Comparison of ENCODE assay signal across 8 cellular contexts in genomic region chr17:77427471-77427991, GRCh38.
DNase-seq lines count a peak whose midpoint lies in the region; ATAC-seq and TF ChIP-seq lines count a peak whose summit lies in the region.

No MANE protein-coding gene starts in this region.

- CTCF ChIA-PET in activated CD4-positive, alpha-beta memory T cell treated with anti-CD3 and anti-CD28 coated beads for 36 hours (lab: Charles Lee), result interaction anchor here (1.5 to 11.7 kb wide), 7 partner anchors 14 to 95 kb away, joined by 5 to 209 read pairs (median 49); no protein-coding TSS in a partner anchor

- H3K4me1 Mint-ChIP-seq in GM23338, result peaks cover 74% of the 10 kb centered on the region
- H3K4me1 Mint-ChIP-seq in activated CD4-positive, alpha-beta memory T cell treated with anti-CD3 and anti-CD28 coated beads for 36 hours (ENCODE audit: low read depth), result peaks cover 70% of the 10 kb centered on the region

- H3K9me3 ChIP-seq in smooth muscle cell (replicated peaks; ENCODE audit: low read depth), result no peaks in the 10 kb centered on the region

- intact Hi-C loops in cardiac septum (cut with DNase I), result loop anchor here (2.0 to 5.0 kb wide), 2 partner anchors 19 to 35 kb away; no protein-coding TSS in a partner anchor
- intact Hi-C loops in activated CD4-positive, alpha-beta memory T cell treated with anti-CD3 and anti-CD28 coated beads for 36 hours (cut with micrococcal nuclease), result no loop called here

- peaks cover 67% of the 10 kb centered on the region for H3K79me2 ChIP-seq in GM23338 (replicated peaks; ENCODE audit: insufficient read depth)
- H3K79me2 ChIP-seq in smooth muscle cell (ENCODE audit: low read depth), result peaks cover 70% of the 10 kb centered on the region

- no peaks in the 10 kb centered on the region for H3K9me2 ChIP-seq in GM23338 (ENCODE audit: insufficient read depth)

- H3K4me1 ChIP-seq in GM23338 (ENCODE audit: insufficient read depth), result peaks cover 28% of the 10 kb centered on the region
- peaks cover 22% of the 10 kb centered on the region for H3K4me1 ChIP-seq in smooth muscle cell (ENCODE audit: low read depth)

- 44% methylated on average over 14 of the region's 14 CpGs for WGBS in smooth muscle cell (ENCODE audit: low lambda C conversion rate)

- no peak for ATAC-seq in GM23338
- no peak for ATAC-seq in HG02588 (IDR thresholded peaks at IDR 0.05; ENCODE audit: unreplicated experiment)

- H3K27ac ChIP-seq in GM23338 (ENCODE audit: low read depth), result no peak overlapping the region
- H3K27ac ChIP-seq in VCaP, result 0 out of 2 replicates have a peak overlapping the region, but pooled peaks have one; percentile 12
- H3K27ac ChIP-seq in smooth muscle cell (ENCODE audit: low read depth), result peak overlapping the region; percentile 78

- POLR2A ChIA-PET in activated CD4-positive, alpha-beta memory T cell treated with anti-CD3 and anti-CD28 coated beads for 36 hours (lab: Charles Lee), result interaction anchor here (0.8 to 1.1 kb wide), 2 partner anchors 17 to 27 kb away, joined by 3 to 4 read pairs; no protein-coding TSS in a partner anchor

- DNase-seq in GM23338 (ENCODE audit: low spot score) (no peak), cardiac septum (ENCODE audit: low spot score) (peak; percentile 84), smooth muscle cell (lab: John Stamatoyannopoulos, UW; ENCODE audit: unreplicated experiment) (peak; percentile 41), D341Med (ENCODE audit: low spot score) (no peak)
- no peak for DNase-seq in activated CD4-positive, alpha-beta memory T cell treated with anti-CD3 and anti-CD28 coated beads for 36 hours
- DNase-seq in activated CD8-positive, alpha-beta memory T cell treated with anti-CD3 and anti-CD28 coated beads, Interleukin-2, amount 50 U/mL, for 4 hours, result no peak

- no peak overlapping the region for H3K4me3 ChIP-seq in GM23338
- H3K4me3 ChIP-seq in smooth muscle cell, result no peak overlapping the region

- peaks cover 17% of the 10 kb centered on the region for H3K27me3 Mint-ChIP-seq in GM23338 (ENCODE audit: insufficient read depth, low read depth, poor library complexity)
- no peaks in the 10 kb centered on the region for H3K27me3 Mint-ChIP-seq in activated CD4-positive, alpha-beta memory T cell treated with anti-CD3 and anti-CD28 coated beads for 36 hours

- no peak for TF ChIP-seq CTCF in GM23338 (conservative IDR thresholded peaks at IDR 0.05; ENCODE audit: low read depth in 2 of 2)
- no peak for TF ChIP-seq CTCF in VCaP (conservative IDR thresholded peaks at IDR 0.05)
- no peak for TF ChIP-seq CTCF in smooth muscle cell (IDR thresholded peaks at IDR 0.05; ENCODE audit: borderline replicate concordance, insufficient read depth, poor library complexity, severe bottlenecking)

- no peaks in the 10 kb centered on the region for H3K36me3 Mint-ChIP-seq in GM23338 (ENCODE audit: low read depth)
- no peaks in the 10 kb centered on the region for H3K36me3 Mint-ChIP-seq in activated CD4-positive, alpha-beta memory T cell treated with anti-CD3 and anti-CD28 coated beads for 36 hours

- H4K20me1 ChIP-seq in GM23338 (replicated peaks; ENCODE audit: insufficient read depth), result peaks cover 5% of the 10 kb centered on the region
- peaks cover 98% of the 10 kb centered on the region for H4K20me1 ChIP-seq in smooth muscle cell (ENCODE audit: low read depth)

- H3K4me3 Mint-ChIP-seq in GM23338, result no peak overlapping the region
- H3K4me3 Mint-ChIP-seq in activated CD4-positive, alpha-beta memory T cell treated with anti-CD3 and anti-CD28 coated beads for 36 hours, result no peak overlapping the region

- no peak overlapping the region for H3K9ac ChIP-seq in smooth muscle cell (ENCODE audit: low read depth)

- H3K27ac Mint-ChIP-seq in GM23338, result peak overlapping the region; percentile 93; the same call in 1 of the 2 replicates
- no peak overlapping the region for H3K27ac Mint-ChIP-seq in activated CD4-positive, alpha-beta memory T cell treated with anti-CD3 and anti-CD28 coated beads for 36 hours

- no peaks in the 10 kb centered on the region for H3K36me3 ChIP-seq in GM23338 (ENCODE audit: insufficient read depth)
- no peaks in the 10 kb centered on the region for H3K36me3 ChIP-seq in smooth muscle cell (ENCODE audit: low read depth)

- H2AFZ ChIP-seq in GM23338 (no peak overlapping the region), smooth muscle cell (ENCODE audit: low read depth) (no peak overlapping the region)

- H3K27me3 ChIP-seq in GM23338 (ENCODE audit: insufficient read depth) (no peaks in the 10 kb centered on the region), smooth muscle cell (ENCODE audit: low read depth) (no peaks in the 10 kb centered on the region)

- H3K9me3 Mint-ChIP-seq in GM23338, result no peaks in the 10 kb centered on the region
- no peaks in the 10 kb centered on the region for H3K9me3 Mint-ChIP-seq in activated CD4-positive, alpha-beta memory T cell treated with anti-CD3 and anti-CD28 coated beads for 36 hours

- 0 out of 2 replicates have a peak, but pooled peaks cover 5% of the 10 kb centered on the region for H3F3A ChIP-seq in GM23338 (replicated peaks; ENCODE audit: low read depth)
- peaks cover 32% of the 10 kb centered on the region for H3F3A ChIP-seq in smooth muscle cell (ENCODE audit: low read depth)

- no peak overlapping the region for H3K4me2 ChIP-seq in GM23338
- peak overlapping the region; percentile 44 for H3K4me2 ChIP-seq in smooth muscle cell

TF ChIP-seq in GM23338, 12 proteins besides CTCF, POLR2A, EP300 and RAD21 (continues in another document):
- TF ChIP-seq ZNF114 (CRISPR knock-in tag; IDR thresholded peaks at IDR 0.05), result no peak
- TF ChIP-seq ETS1 (IDR thresholded peaks at IDR 0.05), result no peak
- no peak for TF ChIP-seq REST (IDR thresholded peaks at IDR 0.05; ENCODE audit: unreplicated experiment)

Comparison
In these comparisons a context has a peak if more than half of its experiments do, and no peak if none do; other contexts are left out.
1. DNase-seq: peak in cardiac septum (single experiment) and smooth muscle cell (single experiment); none in GM23338 (single experiment), activated CD4-positive, alpha-beta memory T cell treated with anti-CD3 and anti-CD28 coated beads for 36 hours (single experiment), activated CD8-positive, alpha-beta memory T cell treated with anti-CD3 and anti-CD28 coated beads, Interleukin-2, amount 50 U/mL, for 4 hours (single experiment) and D341Med (single experiment).